In the genomic region with DNA sequence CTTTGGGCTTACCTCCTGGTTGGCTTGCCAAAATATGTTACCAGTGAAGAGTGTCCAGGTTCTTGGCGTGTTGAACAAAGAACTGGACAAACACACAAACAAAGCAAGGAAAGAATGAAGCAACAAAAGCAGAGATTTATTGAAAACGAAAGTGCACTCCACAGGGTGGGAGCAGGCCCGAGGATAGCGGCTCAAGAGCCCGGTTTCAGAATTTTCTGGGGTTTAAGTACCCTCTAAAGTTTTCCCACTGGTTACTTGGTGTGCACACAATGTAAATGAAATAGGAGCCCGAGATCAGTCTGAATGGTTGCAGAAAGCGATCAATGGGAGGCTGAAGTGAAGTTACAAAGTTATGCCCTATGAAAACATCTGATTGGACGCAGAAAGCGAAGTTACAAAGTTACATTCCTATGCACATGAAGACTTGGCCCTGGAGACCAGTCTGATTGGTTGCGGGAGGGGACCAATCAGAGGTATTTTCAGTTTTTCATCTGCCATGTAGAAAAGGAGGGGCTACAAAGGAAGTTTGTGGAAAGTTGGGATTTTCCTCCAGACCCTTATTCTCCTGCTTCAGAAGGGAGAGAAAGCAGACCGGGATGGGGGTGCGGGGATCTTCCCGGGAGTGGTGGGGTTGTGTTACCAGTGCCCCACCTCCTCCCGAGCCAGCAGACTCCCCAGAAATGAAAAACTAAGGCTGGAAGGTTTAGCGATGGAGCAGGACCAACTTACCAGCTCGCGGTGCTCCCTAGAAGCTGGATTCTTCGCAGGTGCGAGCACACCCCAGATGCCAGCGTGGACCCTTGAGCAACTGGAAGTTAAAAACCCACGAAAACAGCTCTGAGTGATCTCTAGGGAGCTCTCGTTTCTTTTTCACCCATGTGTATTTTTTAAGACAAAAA, we compare ENCODE assay signal across 8 cellular contexts. TPM values are rescaled to one million over a fixed set of nuclear protein-coding genes. Genes with fewer than 3 reads are reported as not detected.
DNase-seq lines count a peak whose midpoint lies in the region; ATAC-seq and TF ChIP-seq lines count a peak whose summit lies in the region.

Gene SLFN12 (minus strand): TSS at position 325 of the 899 bp plus-strand sequence. CDS start 9,472 bp downstream, outside the sequence.

- peaks cover 48 to 62% (median 60%) of the 10 kb centered on the region in 3 donors for H3K4me1 Mint-ChIP-seq in CD8-positive, alpha-beta memory T cell
- peaks cover 10 to 26% (median 18%) of the 10 kb centered on the region in 3 donors for H3K4me1 Mint-ChIP-seq in IgD-negative memory B cell

- peak within 1 kb of the TSS; percentile 2 for H3K9ac ChIP-seq in muscle layer of colon (ENCODE audit: low read length)

- CTCF ChIA-PET in CD8-positive, alpha-beta memory T cell (lab: Charles Lee), result interaction anchor here (1.5 to 1.7 kb wide), 4 partner anchors 35 to 120 kb away, joined by 4 to 9 read pairs (median 6); no protein-coding TSS in a partner anchor

- H3K27me3 ChIP-seq in CD8-positive, alpha-beta memory T cell (ENCODE audit: insufficient read depth, low read length, poor library complexity, severe bottlenecking), result no peaks in the 10 kb centered on the region
- H3K27me3 ChIP-seq in muscle layer of colon (ENCODE audit: control insufficient read depth in 1 of 2, insufficient read depth in 2 of 2, low read length in 2 of 2) (no peaks in the 10 kb centered on the region), thoracic aorta (replicated peaks; ENCODE audit: insufficient read depth) (no peaks in the 10 kb centered on the region)

- peaks cover 37% of the 10 kb centered on the region for H3K4me1 ChIP-seq in CD8-positive, alpha-beta memory T cell (ENCODE audit: insufficient read depth, low read length)
- H3K4me1 ChIP-seq in muscle layer of colon (ENCODE audit: insufficient read depth, low read length) (peaks cover 19% of the 10 kb centered on the region), thoracic aorta (ENCODE audit: control insufficient read depth in 1 of 2, low read depth in 2 of 2) (peaks cover 11 to 40% of the 10 kb centered on the region in 2 donors)

- peaks cover 0 to 2% of the 10 kb centered on the region in 2 donors for H3K27me3 Mint-ChIP-seq in CD8-positive, alpha-beta memory T cell
- H3K27me3 Mint-ChIP-seq in IgD-negative memory B cell, result no peaks in the 10 kb centered on the region

- peak within 1 kb of the TSS; percentile 44 for H3K27ac ChIP-seq in CD8-positive, alpha-beta memory T cell (ENCODE audit: low read depth, low read length)
- H3K27ac ChIP-seq in epithelial cell of prostate (peak within 1 kb of the TSS; percentile 79), muscle layer of colon (ENCODE audit: low read depth, low read length) (peak within 1 kb of the TSS; percentile 86), thoracic aorta (peak within 1 kb of the TSS; percentile 92 to 97)

- peak within 1 kb of the TSS; percentile 87 to 100 (median 95) for H3K27ac Mint-ChIP-seq in CD8-positive, alpha-beta memory T cell
- H3K27ac Mint-ChIP-seq in IgD-negative memory B cell, result peak within 1 kb of the TSS; percentile 74 to 94 (median 93)

- peak within 1 kb of the TSS; percentile 87 for H3K4me3 ChIP-seq in CD8-positive, alpha-beta memory T cell (ENCODE audit: low read length)
- H3K4me3 ChIP-seq in muscle layer of colon (ENCODE audit: low read depth in 1 of 2, low read length in 2 of 2) (peak within 1 kb of the TSS; percentile 67 to 78), thoracic aorta (peak within 1 kb of the TSS; percentile 79)

- peak; percentile 20 to 73 (median 68) for DNase-seq in CD8-positive, alpha-beta memory T cell
- peak; percentile 76 for DNase-seq in activated CD8-positive, alpha-beta memory T cell treated with anti-CD3 and anti-CD28 coated beads for 24 hours
- DNase-seq in epithelial cell of prostate (ENCODE audit: low read depth, low spot score) (no peak), thoracic aorta (ENCODE audit: low spot score) (no peak), COLO668 (lab: John Stamatoyannopoulos, UW; ENCODE audit: unreplicated experiment) (no peak)

- no peaks in the 10 kb centered on the region for H3K9me3 Mint-ChIP-seq in CD8-positive, alpha-beta memory T cell
- H3K9me3 Mint-ChIP-seq in IgD-negative memory B cell, result no peaks in the 10 kb centered on the region

- ATAC-seq in GM21528 (IDR thresholded peaks at IDR 0.05; ENCODE audit: low FRiP score, unreplicated experiment), result peak; percentile 88
- peak; percentile 87 for ATAC-seq in thoracic aorta (ENCODE audit: insufficient number of reproducible peaks, low FRiP score, low read depth)

- H3K9me3 ChIP-seq in CD8-positive, alpha-beta memory T cell (ENCODE audit: low read length), result no peaks in the 10 kb centered on the region
- H3K9me3 ChIP-seq in muscle layer of colon (ENCODE audit: low read length) (no peaks in the 10 kb centered on the region), thoracic aorta (no peaks in the 10 kb centered on the region)

- no peak for TF ChIP-seq CTCF in thoracic aorta (IDR thresholded peaks at IDR 0.05)

- H3K4me3 Mint-ChIP-seq in CD8-positive, alpha-beta memory T cell, result peak within 1 kb of the TSS; percentile 93 to 100 (median 96)
- H3K4me3 Mint-ChIP-seq in IgD-negative memory B cell, result peak within 1 kb of the TSS; percentile 92 to 99 (median 96)

- H3K36me3 ChIP-seq in CD8-positive, alpha-beta memory T cell (ENCODE audit: insufficient read depth, low read length), result no peaks in the 10 kb centered on the region
- H3K36me3 ChIP-seq in muscle layer of colon (ENCODE audit: insufficient read depth, low read length), result no peaks in the 10 kb centered on the region
- H3K36me3 ChIP-seq in thoracic aorta, result no peaks in the 10 kb centered on the region

- POLR2A ChIA-PET in CD8-positive, alpha-beta memory T cell (lab: Charles Lee), result interaction anchor here (1.0 to 2.0 kb wide), 2 partner anchors 15 to 55 kb away, joined by 4 to 15 read pairs; no protein-coding TSS in a partner anchor

- peaks cover 0 to 13% (median 0%) of the 10 kb centered on the region in 3 donors for H3K36me3 Mint-ChIP-seq in CD8-positive, alpha-beta memory T cell
- H3K36me3 Mint-ChIP-seq in IgD-negative memory B cell, result no peaks in the 10 kb centered on the region

RNA-seq across cellular contexts. Expression of gene SLFN12, which starts in this region (rescaled TPM):
- 1 to 10 TPM; 7.4 to 7.9 TPM for total RNA-seq in CD8-positive, alpha-beta memory T cell
- polyA plus RNA-seq in CD8-positive, alpha-beta memory T cell, result 2.5 TPM
- polyA plus RNA-seq in IgD-negative memory B cell, result 2.4 TPM
- total RNA-seq in thoracic aorta, result 10 to 100 TPM; 10.4 to 25.3 TPM

Comparison
In these comparisons a context has a peak if more than half of its experiments do, and no peak if none do; other contexts are left out.
1. DNase-seq: peak in CD8-positive, alpha-beta memory T cell (5 of 5) and activated CD8-positive, alpha-beta memory T cell treated with anti-CD3 and anti-CD28 coated beads for 24 hours (single experiment); none in epithelial cell of prostate (single experiment), thoracic aorta (single experiment) and COLO668 (single experiment).
2. H3K27ac ChIP-seq: peak in every context shown above with its lines; median percentile 94 in thoracic aorta; 86 in muscle layer of colon; 79 in epithelial cell of prostate; 44 in CD8-positive, alpha-beta memory T cell.
3. Peak in every context shown above with its lines, with median percentiles within 50 percentile points of each other: H3K4me3 ChIP-seq.